ENCODE assay signal across 1 cellular context in the genomic region with DNA sequence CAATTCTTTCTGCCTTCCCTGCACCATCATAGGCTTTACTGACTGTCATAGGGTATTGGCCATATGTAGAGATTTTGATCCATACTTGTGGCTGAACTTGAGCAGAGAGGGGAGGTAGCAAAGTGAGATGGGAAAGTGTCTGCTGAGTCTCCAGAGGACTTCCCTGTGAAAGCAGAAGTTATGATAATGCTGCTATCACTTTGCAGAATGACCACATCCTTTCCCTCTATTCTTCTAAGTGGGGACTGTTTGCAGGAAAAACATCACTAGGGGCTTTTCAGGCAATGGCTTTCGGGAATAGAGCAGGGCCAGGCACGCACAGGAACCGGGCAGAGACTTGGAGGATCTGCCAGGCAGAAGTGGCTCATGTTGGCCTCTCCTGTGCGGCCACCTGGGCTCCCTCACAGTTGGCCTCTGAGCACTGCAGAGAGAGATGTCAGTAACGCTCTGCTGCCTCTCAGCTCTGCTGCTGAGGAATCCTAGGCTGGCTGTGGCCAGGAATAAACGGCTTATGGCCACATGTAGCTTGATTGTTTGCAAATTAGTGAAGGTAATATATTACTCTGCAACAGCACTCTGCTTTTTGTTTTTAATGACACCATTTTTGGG.
TF ChIP-seq lines count a peak whose summit lies in the region.

No MANE protein-coding gene starts in this region.

TF ChIP-seq in HEK293, 187 proteins besides CTCF, POLR2A, EP300 and RAD21 (continued from another document):
- TF ChIP-seq ZBTB7A (tag by site-specific recombination; IDR thresholded peaks at IDR 0.05; ENCODE audit: low read depth) (no peak), ZIC2 (tag by site-specific recombination; IDR thresholded peaks at IDR 0.05) (peak; percentile 46), ZNF660 (tag by site-specific recombination; IDR thresholded peaks at IDR 0.05) (no peak)
- TF ChIP-seq, protein P1, sequence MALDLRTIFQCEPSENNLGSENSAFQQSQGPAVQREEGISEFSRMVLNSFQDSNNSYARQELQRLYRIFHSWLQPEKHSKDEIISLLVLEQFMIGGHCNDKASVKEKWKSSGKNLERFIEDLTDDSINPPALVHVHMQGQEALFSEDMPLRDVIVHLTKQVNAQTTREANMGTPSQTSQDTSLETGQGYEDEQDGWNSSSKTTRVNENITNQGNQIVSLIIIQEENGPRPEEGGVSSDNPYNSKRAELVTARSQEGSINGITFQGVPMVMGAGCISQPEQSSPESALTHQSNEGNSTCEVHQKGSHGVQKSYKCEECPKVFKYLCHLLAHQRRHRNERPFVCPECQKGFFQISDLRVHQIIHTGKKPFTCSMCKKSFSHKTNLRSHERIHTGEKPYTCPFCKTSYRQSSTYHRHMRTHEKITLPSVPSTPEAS (tag by site-specific recombination; IDR thresholded peaks at IDR 0.05) = no peak
TF ChIP-seq in HEK293: peak in this region for 1.
